In genomic region chr5:109247943-109248342, GRCh38 we compare ENCODE assay signal across 13 cellular contexts.
DNase-seq lines count a peak whose midpoint lies in the region; ATAC-seq and TF ChIP-seq lines count a peak whose summit lies in the region.
"Had no signal": no experiment of that assay in that cellular context is flagged by ENCODE, and none has a peak within 500 bp of the region (broad histone marks: within the 10 kb centered on the region; RNA-seq: fewer than 3 reads in every experiment).

No MANE protein-coding gene starts in this region.

- peaks cover 10 to 17% of the 10 kb centered on the region in 2 donors for H3K36me3 Mint-ChIP-seq in stimulated activated naive B cell treated with anti-CD40 and anti-IgM and Interleukin-4, amounts not matched to agents 10 μg/mL and 1 μg/mL and 100 μg/mL, for 72 hours
- H3K36me3 Mint-ChIP-seq in activated naive CD8-positive, alpha-beta T cell treated with anti-CD3 and anti-CD28 coated beads for 36 hours = peaks cover 17% of the 10 kb centered on the region
- H3K36me3 Mint-ChIP-seq: activated naive CD8-positive, alpha-beta T cell treated with anti-CD3 and anti-CD28 coated beads, Interleukin-2, amount 10 ng/mL, durations not matched to agents 7 days and 5 days had no signal

- no peak overlapping the region for H3K27ac ChIP-seq in spleen
- H3K27ac ChIP-seq: vagina had no signal

- peaks cover 6 to 9% of the 10 kb centered on the region in 2 donors for H3K4me1 Mint-ChIP-seq in stimulated activated naive B cell treated with anti-CD40 and anti-IgM and Interleukin-4, amounts not matched to agents 10 μg/mL and 1 μg/mL and 100 μg/mL, for 72 hours
- peaks cover 3% of the 10 kb centered on the region for H3K4me1 Mint-ChIP-seq in activated naive CD8-positive, alpha-beta T cell treated with anti-CD3 and anti-CD28 coated beads for 36 hours
- H3K4me1 Mint-ChIP-seq: activated naive CD8-positive, alpha-beta T cell treated with anti-CD3 and anti-CD28 coated beads, Interleukin-2, amount 10 ng/mL, durations not matched to agents 7 days and 5 days had no signal

- peaks cover 0 to 22% (median 17%) of the 10 kb centered on the region in 8 donors for H3K9me3 ChIP-seq in spleen
- H3K9me3 ChIP-seq: vagina had no signal

- no peak for TF ChIP-seq POLR2A in spleen (IDR thresholded peaks at IDR 0.05)

- peak; percentile 78 for ATAC-seq in GM18909 (IDR thresholded peaks at IDR 0.05; ENCODE audit: poor library complexity, unreplicated experiment)
- ATAC-seq in GM21786 (IDR thresholded peaks at IDR 0.05; ENCODE audit: unreplicated experiment) = peak; percentile 95
- ATAC-seq in HG03378 (IDR thresholded peaks at IDR 0.05; ENCODE audit: unreplicated experiment) = peak; percentile 86
- ATAC-seq in stimulated activated naive B cell treated with anti-CD40 and anti-IgM and Interleukin-4, amounts not matched to agents 10 μg/mL and 1 μg/mL and 100 μg/mL, for 72 hours (replicated peaks) = peak; percentile 84 to 91

- H3K4me1 ChIP-seq in spleen = no peaks in the 10 kb centered on the region
- H3K4me1 ChIP-seq: vagina had no signal

- no peaks in the 10 kb centered on the region for H3K27me3 ChIP-seq in spleen (replicated peaks in 1 of 7)
- H3K27me3 ChIP-seq: vagina had no signal

- no peak for TF ChIP-seq CTCF in spleen (IDR thresholded peaks at IDR 0.05 in 8 of 11, conservative IDR thresholded peaks at IDR 0.05 in 3 of 11)

- no peak overlapping the region for H3K27ac Mint-ChIP-seq in stimulated activated naive B cell treated with anti-CD40 and anti-IgM and Interleukin-4, amounts not matched to agents 10 μg/mL and 1 μg/mL and 100 μg/mL, for 72 hours
- H3K27ac Mint-ChIP-seq in activated naive CD8-positive, alpha-beta T cell treated with anti-CD3 and anti-CD28 coated beads for 36 hours = no peak overlapping the region
- H3K27ac Mint-ChIP-seq: activated CD4-positive, alpha-beta memory T cell treated with anti-CD3 and anti-CD28 coated beads for 36 hours; activated naive CD8-positive, alpha-beta T cell treated with anti-CD3 and anti-CD28 coated beads, Interleukin-2, amount 10 ng/mL, durations not matched to agents 7 days and 5 days had no signal

- H3K4me3 ChIP-seq in spleen = no peak overlapping the region
- H3K4me3 ChIP-seq: smooth muscle cell, vagina had no signal

- DNase-seq in stimulated activated naive B cell treated with anti-CD40 and anti-IgM and Interleukin-4, amounts not matched to agents 10 μg/mL and 1 μg/mL and 100 μg/mL, for 72 hours = peak; percentile 28
- no peak for DNase-seq in NCI-H526 treated with DMSO at 0.1 percent for 48 hours (lab: John Stamatoyannopoulos, UW)
- DNase-seq in activated naive CD8-positive, alpha-beta T cell treated with anti-CD3 and anti-CD28 coated beads for 36 hours = no peak
- DNase-seq in spleen = no peak
- DNase-seq: activated CD4-positive, alpha-beta memory T cell treated with anti-CD3 and anti-CD28 coated beads for 36 hours; activated naive CD8-positive, alpha-beta T cell treated with anti-CD3 and anti-CD28 coated beads, Interleukin-2, amount 10 ng/mL, durations not matched to agents 7 days and 5 days; foreskin fibroblast; NCI-H146 had no signal

- peaks cover 12 to 15% of the 10 kb centered on the region in 2 donors for H3K9me3 Mint-ChIP-seq in stimulated activated naive B cell treated with anti-CD40 and anti-IgM and Interleukin-4, amounts not matched to agents 10 μg/mL and 1 μg/mL and 100 μg/mL, for 72 hours
- H3K9me3 Mint-ChIP-seq in activated naive CD8-positive, alpha-beta T cell treated with anti-CD3 and anti-CD28 coated beads for 36 hours = peaks cover 19% of the 10 kb centered on the region

- no peaks in the 10 kb centered on the region for H3K27me3 Mint-ChIP-seq in stimulated activated naive B cell treated with anti-CD40 and anti-IgM and Interleukin-4, amounts not matched to agents 10 μg/mL and 1 μg/mL and 100 μg/mL, for 72 hours
- peaks cover 4% of the 10 kb centered on the region for H3K27me3 Mint-ChIP-seq in activated naive CD8-positive, alpha-beta T cell treated with anti-CD3 and anti-CD28 coated beads for 36 hours
- H3K27me3 Mint-ChIP-seq: activated CD4-positive, alpha-beta memory T cell treated with anti-CD3 and anti-CD28 coated beads for 36 hours; activated naive CD8-positive, alpha-beta T cell treated with anti-CD3 and anti-CD28 coated beads, Interleukin-2, amount 10 ng/mL, durations not matched to agents 7 days and 5 days had no signal

- H3K4me3 Mint-ChIP-seq in stimulated activated naive B cell treated with anti-CD40 and anti-IgM and Interleukin-4, amounts not matched to agents 10 μg/mL and 1 μg/mL and 100 μg/mL, for 72 hours = no peak overlapping the region
- H3K4me3 Mint-ChIP-seq in activated naive CD8-positive, alpha-beta T cell treated with anti-CD3 and anti-CD28 coated beads for 36 hours = no peak overlapping the region
- H3K4me3 Mint-ChIP-seq: activated CD4-positive, alpha-beta memory T cell treated with anti-CD3 and anti-CD28 coated beads for 36 hours; activated naive CD8-positive, alpha-beta T cell treated with anti-CD3 and anti-CD28 coated beads, Interleukin-2, amount 10 ng/mL, durations not matched to agents 7 days and 5 days had no signal

- H3K36me3 ChIP-seq in spleen = no peaks in the 10 kb centered on the region
- H3K36me3 ChIP-seq: vagina had no signal

- intact Hi-C loops in spleen (cut with DNase I; ENCODE audit: low total_unique reads) = no loop called here
